In the genomic region with DNA sequence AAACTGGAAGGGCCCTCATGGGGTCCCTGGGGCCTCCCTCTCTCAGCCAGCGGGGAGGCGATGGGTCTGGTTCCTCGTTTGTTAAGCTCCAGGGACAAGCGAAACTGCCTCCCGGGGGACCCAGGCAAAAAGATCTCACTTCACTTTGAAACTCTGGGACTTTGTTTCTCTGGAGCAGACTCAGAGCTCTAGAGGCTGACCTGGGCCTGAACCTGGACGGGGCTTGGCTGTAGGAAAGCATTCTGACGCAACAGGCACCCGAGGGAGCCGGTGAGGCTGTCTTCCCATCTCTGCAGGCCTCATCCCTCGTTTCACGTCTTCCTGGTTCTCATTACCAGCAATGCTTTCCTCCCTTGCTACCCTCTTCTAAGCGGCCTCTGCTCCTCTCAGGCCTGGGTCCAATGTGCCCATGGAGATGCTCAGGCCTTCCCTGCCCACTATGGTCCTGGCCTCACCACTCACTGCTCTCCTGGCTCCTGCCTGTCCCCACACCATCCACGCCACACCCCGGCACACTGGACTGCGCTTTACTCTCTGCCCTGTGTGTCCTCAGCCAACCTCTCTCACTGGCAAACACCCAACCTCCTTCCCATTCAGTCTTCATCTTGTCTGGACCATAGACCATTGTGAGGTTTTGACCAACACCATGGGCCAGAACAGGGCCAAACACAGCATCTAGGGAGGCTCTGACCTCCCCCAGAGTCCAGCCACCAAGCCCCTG, we compare ENCODE assay signal across 15 cellular contexts.
DNase-seq lines count a peak whose midpoint lies in the region; ATAC-seq, FAIRE-seq and TF ChIP-seq lines count a peak whose summit lies in the region.
"Had no signal": no experiment of that assay in that cellular context is flagged by ENCODE, and none has a peak within 500 bp of the region (broad histone marks: within the 10 kb centered on the region; RNA-seq: fewer than 3 reads in every experiment).

No MANE protein-coding gene starts in this region.

- DNase-seq in WTC11 (ENCODE audit: low spot score) = peak; percentile 5
- DNase-seq in left cardiac atrium = peak; percentile 45
- peak; percentile 65 to 86 for DNase-seq in psoas muscle
- DNase-seq in upper lobe of right lung = peak; percentile 43
- DNase-seq in Ammon's horn (ENCODE audit: low spot score) = no peak
- DNase-seq in NCI-H2081 (lab: John Stamatoyannopoulos, UW) = no peak
- no peak for DNase-seq in GM12891 (ENCODE audit: insufficient read length, low spot score)
- DNase-seq: C1 segment of cervical spinal cord, DMS 273 treated with DMSO at 0.1 percent for 48 hours, H9, NCI-H1048, PC-9, SK-N-SH had no signal

- POLR2A ChIA-PET in WTC11 (lab: Charles Lee) = no interaction called here

- H3K9me3 ChIP-seq in psoas muscle (no peaks in the 10 kb centered on the region), upper lobe of right lung (no peaks in the 10 kb centered on the region)
- H3K9me3 ChIP-seq: SK-N-SH had no signal

- H3K4me1 ChIP-seq in psoas muscle = no peaks in the 10 kb centered on the region
- no peaks in the 10 kb centered on the region for H3K4me1 ChIP-seq in upper lobe of right lung

- no peak for FAIRE-seq in GM12891 (lab: Jason Lieb, UNC)
- FAIRE-seq: K562 had no signal

- no peak for ATAC-seq in WTC11
- peak; percentile 57 to 66 for ATAC-seq in left cardiac atrium
- ATAC-seq in psoas muscle = peak in 3 of 4 donors; percentile 40 to 81 (median 50)
- no peak for ATAC-seq in upper lobe of right lung
- no peak for ATAC-seq in HG02588 (IDR thresholded peaks at IDR 0.05; ENCODE audit: unreplicated experiment)
- ATAC-seq: K562 had no signal

- H3K27me3 ChIP-seq in psoas muscle (ENCODE audit: insufficient read depth in 3 of 3, low read length in 2 of 3) (peaks cover 0 to 15% (median 0%) of the 10 kb centered on the region in 3 donors), upper lobe of right lung (no peaks in the 10 kb centered on the region)

- intact Hi-C loops in left cardiac atrium (cut with DNase I) (no loop called here), psoas muscle (cut with DNase I) (no loop called here), upper lobe of right lung (cut with DNase I) (no loop called here)

- H3K4me1 Mint-ChIP-seq in WTC11 = peaks cover 35% of the 10 kb centered on the region

- TF ChIP-seq CTCF in WTC11 (IDR thresholded peaks at IDR 0.05) (no peak), psoas muscle (IDR thresholded peaks at IDR 0.05) (no peak), upper lobe of right lung (IDR thresholded peaks at IDR 0.05) (no peak)

- H3K4me3 ChIP-seq in psoas muscle (no peak overlapping the region), upper lobe of right lung (no peak overlapping the region)
- H3K4me3 ChIP-seq: K562, PC-9 had no signal

- WGBS in psoas muscle, 3 donors = 63 to 71% (median 71%) methylated on average over 15 of the region's 15 CpGs

- no peaks in the 10 kb centered on the region for H3K9me3 Mint-ChIP-seq in WTC11

- no peak overlapping the region for H3K27ac Mint-ChIP-seq in WTC11

- TF ChIP-seq POLR2A in GM12891 (IDR thresholded peaks at IDR 0.05; ENCODE audit: low read depth, low read length) = no peak

- H3K36me3 ChIP-seq in psoas muscle (ENCODE audit: insufficient read depth in 1 of 2, low read depth in 1 of 2) (no peaks in the 10 kb centered on the region), upper lobe of right lung (no peaks in the 10 kb centered on the region)

- H3K27ac ChIP-seq in psoas muscle (peak overlapping the region; percentile 30), upper lobe of right lung (no peak overlapping the region)
- H3K27ac ChIP-seq: PC-9 had no signal

- peaks cover 10% of the 10 kb centered on the region for H3K27me3 Mint-ChIP-seq in WTC11 (ENCODE audit: low read depth)

- H3K4me3 Mint-ChIP-seq in WTC11 = no peak overlapping the region
- H3K4me3 Mint-ChIP-seq: H9 had no signal

- no peaks in the 10 kb centered on the region for H3K36me3 Mint-ChIP-seq in WTC11

- CTCF ChIA-PET in WTC11 (lab: Charles Lee) = interaction anchor here (1.3 kb wide), 1 partner anchor 148 kb away, joined by 3 read pairs; no protein-coding TSS in a partner anchor

TF ChIP-seq in WTC11, 78 proteins besides CTCF, POLR2A, EP300 and RAD21:
- TF ChIP-seq JUN (CRISPR knock-in tag; IDR thresholded peaks at IDR 0.05) = no peak

TF ChIP-seq in GM12891, 5 proteins besides CTCF, POLR2A, EP300 and RAD21:
- TF ChIP-seq TAF1 (IDR thresholded peaks at IDR 0.05; ENCODE audit: low read depth, low read length) (no peak), POU2F2 (IDR thresholded peaks at IDR 0.05; ENCODE audit: low read depth, low read length) (no peak), PAX5 (IDR thresholded peaks at IDR 0.05; ENCODE audit: insufficient read depth, low read length, severe bottlenecking) (no peak), POLR2AphosphoS5 (IDR thresholded peaks at IDR 0.05; ENCODE audit: low read depth, low read length) (no peak), SPI1 (IDR thresholded peaks at IDR 0.05; ENCODE audit: low read depth, low read length) (no peak)

Comparison
In these comparisons a context has a peak if more than half of its experiments do, and no peak if none do; other contexts are left out.
1. ATAC-seq: peak in left cardiac atrium (2 of 2) and psoas muscle (3 of 4); none in WTC11 (single experiment), upper lobe of right lung (single experiment) and HG02588 (single experiment).
2. DNase-seq: peak in WTC11 (single experiment), left cardiac atrium (single experiment), psoas muscle (2 of 2) and upper lobe of right lung (single experiment); none in Ammon's horn (single experiment), NCI-H2081 (0 of 2) and GM12891 (single experiment).